In the genomic region with DNA sequence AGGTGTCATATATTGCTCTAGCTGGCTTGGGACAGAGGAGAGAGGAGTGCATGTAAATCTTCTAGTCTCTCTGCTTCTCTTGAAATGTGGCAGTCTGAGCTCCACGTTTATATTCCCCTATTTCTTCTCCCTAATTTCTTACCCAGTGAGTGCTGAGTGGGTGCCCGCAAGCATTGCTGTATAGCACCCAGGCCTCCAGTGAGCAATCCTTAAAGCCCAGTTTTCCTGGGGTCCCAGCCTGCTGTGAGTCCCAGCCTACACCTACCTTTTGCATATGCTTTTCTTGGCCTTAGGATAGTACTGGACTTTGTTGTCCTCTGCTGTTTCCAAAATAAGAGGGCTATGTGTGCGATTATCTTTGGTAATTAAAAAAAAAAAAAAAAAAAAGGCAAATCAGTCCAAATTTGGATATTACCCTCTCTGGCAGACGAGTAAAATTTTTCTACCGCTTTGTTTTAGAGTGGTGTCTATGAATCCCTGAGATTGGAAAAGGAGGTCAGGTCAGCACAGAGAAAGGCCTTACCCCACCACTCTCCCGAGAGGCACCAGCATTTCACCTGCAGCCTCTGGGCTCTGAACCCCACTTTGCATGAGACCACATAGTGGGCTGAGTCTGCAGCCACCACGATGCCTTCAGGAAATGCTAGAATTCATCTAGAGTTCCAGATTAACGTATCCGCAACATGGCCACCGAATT, we compare ENCODE assay signal across 8 cellular contexts. TPM values are rescaled to one million over a fixed set of nuclear protein-coding genes. Genes with fewer than 3 reads are reported as not detected.
DNase-seq lines count a peak whose midpoint lies in the region; ATAC-seq, FAIRE-seq and TF ChIP-seq lines count a peak whose summit lies in the region.

No MANE protein-coding gene starts in this region.

- TF ChIP-seq CTCF in uterus (IDR thresholded peaks at IDR 0.05) = no peak

- ATAC-seq in Right ventricle myocardium inferior = peak; percentile 5
- ATAC-seq in HG02759 (IDR thresholded peaks at IDR 0.05; ENCODE audit: unreplicated experiment) = no peak

- H3K4me1 ChIP-seq in uterus = no peaks in the 10 kb centered on the region

- intact Hi-C loops in Right ventricle myocardium inferior (cut with DNase I) (no loop called here), cardiac septum (cut with DNase I) (no loop called here), uterus (cut with DNase I; ENCODE audit: low total_unique reads) (no loop called here)

- H3K9me3 ChIP-seq in uterus = no peaks in the 10 kb centered on the region

- TF ChIP-seq POLR2A in uterus (IDR thresholded peaks at IDR 0.05) (no peak), GM12892 (IDR thresholded peaks at IDR 0.05; ENCODE audit: low read depth, low read length) (no peak)

- FAIRE-seq in GM12892 (lab: Jason Lieb, UNC) = no peak

- H3K4me3 ChIP-seq in uterus = peak overlapping the region in 1 of 2 donors; percentile 26

- H3K27ac ChIP-seq in angular gyrus (ENCODE audit: low read depth, low read length) (peak overlapping the region; percentile 68), layer of hippocampus (ENCODE audit: low read depth, low read length) (peak overlapping the region; percentile 30), uterus (peak overlapping the region; percentile 62 to 69)

- H3K27me3 ChIP-seq in layer of hippocampus (ENCODE audit: control insufficient read depth, insufficient read depth, low read length) = peaks cover 2% of the 10 kb centered on the region
- H3K27me3 ChIP-seq in uterus = no peaks in the 10 kb centered on the region

- no peak for DNase-seq in Right ventricle myocardium inferior (ENCODE audit: missing footprints)
- no peak for DNase-seq in cardiac septum (ENCODE audit: low spot score)
- no peak for DNase-seq in uterus
- DNase-seq in GM12892 (ENCODE audit: insufficient read length) = no peak
- no peak for DNase-seq in AG08395 (ENCODE audit: low spot score)

- no peaks in the 10 kb centered on the region for H3K36me3 ChIP-seq in uterus

RNA-seq across cellular contexts. Expression of gene MGST1, which starts 1.1 kb away (rescaled TPM):
- total RNA-seq in Right ventricle myocardium inferior (60.1 TPM), cardiac septum (7.3 TPM), uterus (10 to 100 TPM in 3 of 4 donors, 1 to 10 TPM in 1; 4.6 to 85.6 (median 22.8) TPM)
- 14.6 TPM for polyA plus RNA-seq in GM12892 (2012; ENCODE audit: missing spikeins)
